Comparison of ENCODE assay signal across 17 cellular contexts in the genomic region with DNA sequence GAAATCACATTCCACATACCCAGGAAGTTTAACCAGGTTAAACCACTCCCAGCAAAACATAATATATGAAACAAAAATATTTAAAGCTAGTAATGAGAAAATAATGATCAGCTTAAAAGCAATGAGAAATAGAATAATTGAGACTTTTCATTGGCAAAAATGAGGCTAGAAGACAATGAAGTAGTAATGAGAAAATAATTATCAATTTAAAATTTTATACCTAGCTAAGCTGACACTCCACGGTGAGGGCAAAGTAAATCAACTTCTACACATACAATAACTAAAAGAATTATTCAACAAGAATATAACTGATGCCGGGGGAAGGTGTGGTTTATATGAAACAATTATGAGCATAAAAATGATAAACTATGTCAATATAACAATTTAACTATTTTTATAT.
A peak's percentile ranks its signal among the peaks of the same experiment; 100 is the strongest.
DNase-seq lines count a peak whose midpoint lies in the region; FAIRE-seq and TF ChIP-seq lines count a peak whose summit lies in the region.
"Had no signal": no experiment of that assay in that cellular context is flagged by ENCODE, and none has a peak within 500 bp of the region (broad histone marks: within the 10 kb centered on the region; RNA-seq: fewer than 3 reads in every experiment).

No MANE protein-coding gene starts in this region.

- no peaks in the 10 kb centered on the region for H3K27me3 Mint-ChIP-seq in mesothelial cell of epicardium (ENCODE audit: low read depth)
- H3K27me3 Mint-ChIP-seq: B cell had no signal

- peaks cover 2% of the 10 kb centered on the region for H3K4me1 Mint-ChIP-seq in mesothelial cell of epicardium
- H3K4me1 Mint-ChIP-seq: B cell had no signal

- peaks cover 22% of the 10 kb centered on the region for H3K9me3 Mint-ChIP-seq in mesothelial cell of epicardium

- DNase-seq in RCC 7860 (ENCODE audit: low spot score), result no peak
- no peak for DNase-seq in mesothelial cell of epicardium (ENCODE audit: low spot score in 2 of 2, unreplicated experiment in 2 of 2)
- no peak for DNase-seq in dedifferentiated amniotic fluid mesenchymal stem cell (ENCODE audit: extremely low spot score)
- DNase-seq: 8988T; Caco-2; Calu3; CD4-positive, alpha-beta T cell; CD8-positive, alpha-beta T cell; DMS79 treated with DMSO at 0.1 percent for 48 hours; GF-D8 had no signal

- no peak overlapping the region for H3K4me3 Mint-ChIP-seq in mesothelial cell of epicardium
- H3K4me3 Mint-ChIP-seq: B cell; CD4-positive, alpha-beta T cell; CD8-positive, alpha-beta T cell had no signal

- H3K27ac Mint-ChIP-seq in mesothelial cell of epicardium, result no peak overlapping the region
- H3K27ac Mint-ChIP-seq: B cell; CD4-positive, alpha-beta T cell; CD8-positive, alpha-beta T cell had no signal

- no peak for TF ChIP-seq CTCF in mesothelial cell of epicardium (IDR thresholded peaks at IDR 0.05; ENCODE audit: unreplicated experiment)

- peaks cover 10% of the 10 kb centered on the region for H3K36me3 Mint-ChIP-seq in mesothelial cell of epicardium
- H3K36me3 Mint-ChIP-seq: CD8-positive, alpha-beta T cell had no signal

- FAIRE-seq in A204.1 (lab: Jason Lieb, UNC) (peak; percentile 87), RCC 7860 (lab: Jason Lieb, UNC) (peak; percentile 27), islet of Langerhans (lab: Jason Lieb, UNC) (peak; percentile 49)
- FAIRE-seq: D721Med, G401.6, GM12891, GM19239 had no signal
